22 cellular contexts compared by ENCODE assay signal in genomic region chr1:208000504-208000903, GRCh38.
"Had no signal": no experiment of that assay in that cellular context is flagged by ENCODE, and none has a peak within 500 bp of the region (broad histone marks: within the 10 kb centered on the region; RNA-seq: fewer than 3 reads in every experiment).

No MANE protein-coding gene starts in this region.

- H3K4me1 ChIP-seq: lower lobe of right lung, psoas muscle, right lobe of liver, uterus had no signal

- DNase-seq: cortex of kidney; effector CD4-positive, alpha-beta T cell; head of caudate nucleus; kidney; left cardiac atrium; left ventricle myocardium inferior; lower lobe of right lung; naive thymus-derived CD8-positive, alpha-beta T cell; nephron progenitor cell; nucleus accumbens; ovary; posterior cingulate gyrus; psoas muscle; right lobe of liver; small intestine; stimulated activated CD4-positive, alpha-beta T cell treated with anti-CD3 and anti-CD28 coated beads, Interleukin-15, amount 100 ng/mL, for 24 hours; stimulated activated CD4-positive, alpha-beta T cell treated with anti-CD3 and anti-CD28 coated beads, Interleukin-2, amount 100 ng/mL, for 48 hours; stimulated activated naive B cell treated with anti-CD40 and anti-IgM and Interleukin-4, amounts not matched to agents 10 μg/mL and 1 μg/mL and 100 μg/mL, for 72 hours; upper lobe of left lung; uterus had no signal

- H3K27ac ChIP-seq: left ventricle myocardium inferior, lower lobe of right lung, ovary, psoas muscle, right lobe of liver, thoracic aorta, tibial nerve, upper lobe of left lung, uterus had no signal

- H3K4me3 ChIP-seq: left ventricle myocardium inferior, lower lobe of right lung, ovary, psoas muscle, right lobe of liver, thoracic aorta, tibial nerve, upper lobe of left lung, uterus had no signal

- H3K9me3 ChIP-seq: left ventricle myocardium inferior, lower lobe of right lung, ovary, psoas muscle, right lobe of liver, thoracic aorta, upper lobe of left lung, uterus had no signal

- ATAC-seq: left cardiac atrium; lower lobe of right lung; naive thymus-derived CD8-positive, alpha-beta T cell; psoas muscle; right lobe of liver; stimulated activated naive B cell treated with anti-CD40 and anti-IgM and Interleukin-4, amounts not matched to agents 10 μg/mL and 1 μg/mL and 100 μg/mL, for 72 hours had no signal

- H3K27me3 ChIP-seq: ovary, right lobe of liver, tibial nerve, upper lobe of left lung, uterus had no signal

- H3K36me3 ChIP-seq: left ventricle myocardium inferior, lower lobe of right lung, ovary, right lobe of liver, thoracic aorta, tibial nerve, upper lobe of left lung, uterus had no signal
